Comparison of ENCODE assay signal across 21 cellular contexts in the genomic region with DNA sequence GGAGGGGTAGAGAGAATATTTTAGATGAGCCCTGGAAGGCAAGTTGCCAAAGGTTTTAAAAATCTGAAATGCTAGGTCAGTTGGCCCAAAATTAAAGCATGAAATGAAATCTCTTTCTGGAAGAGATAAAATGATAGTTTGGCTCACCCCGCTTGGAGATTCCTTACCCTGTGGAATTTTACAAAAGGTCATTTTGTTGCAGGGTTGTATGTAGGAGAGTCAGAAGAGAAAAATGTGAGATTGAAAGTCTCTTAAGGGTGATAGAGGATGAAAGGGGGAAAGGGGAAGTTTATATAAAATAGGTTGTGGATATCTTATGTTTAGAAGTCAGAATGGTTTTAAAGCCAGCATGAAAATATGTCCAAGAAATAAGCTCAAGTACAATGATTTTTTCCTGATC.
A peak's percentile ranks its signal among the peaks of the same experiment; 100 is the strongest.
DNase-seq lines count a peak whose midpoint lies in the region; ATAC-seq and TF ChIP-seq lines count a peak whose summit lies in the region.
"Had no signal": no experiment of that assay in that cellular context is flagged by ENCODE, and none has a peak within 500 bp of the region (broad histone marks: within the 10 kb centered on the region; RNA-seq: fewer than 3 reads in every experiment).

No MANE protein-coding gene starts in this region.

- no peak for TF ChIP-seq POLR2A in prostate gland (IDR thresholded peaks at IDR 0.05)

- peaks cover 15 to 19% of the 10 kb centered on the region in 2 donors for H3K36me3 Mint-ChIP-seq in CD4-positive, alpha-beta memory T cell
- H3K36me3 Mint-ChIP-seq in T-helper 17 cell (ENCODE audit: low read depth): no peaks in the 10 kb centered on the region

- no peaks in the 10 kb centered on the region for H3K9me3 ChIP-seq in CD4-positive, alpha-beta memory T cell (ENCODE audit: control insufficient read depth in 1 of 2, low read length in 2 of 2)
- no peaks in the 10 kb centered on the region for H3K9me3 ChIP-seq in T-helper 17 cell (ENCODE audit: control insufficient read depth, low read length, poor library complexity, severe bottlenecking)
- H3K9me3 ChIP-seq in prostate gland: no peaks in the 10 kb centered on the region
- H3K9me3 ChIP-seq: ovary, upper lobe of right lung had no signal

- H3K36me3 ChIP-seq in CD4-positive, alpha-beta memory T cell (ENCODE audit: insufficient read depth, low read length): no peaks in the 10 kb centered on the region
- H3K36me3 ChIP-seq in prostate gland: no peaks in the 10 kb centered on the region
- H3K36me3 ChIP-seq: ovary had no signal

- H3K27ac ChIP-seq in CD4-positive, alpha-beta memory T cell (ENCODE audit: low read depth, low read length): no peak overlapping the region
- H3K27ac ChIP-seq in prostate gland: no peak overlapping the region
- H3K27ac ChIP-seq: HL-60, ovary, upper lobe of right lung had no signal

- peaks cover 0 to 9% (median 2%) of the 10 kb centered on the region in 4 donors for H3K4me1 Mint-ChIP-seq in CD4-positive, alpha-beta memory T cell
- peaks cover 9% of the 10 kb centered on the region for H3K4me1 Mint-ChIP-seq in T-helper 17 cell

- H3K9me3 Mint-ChIP-seq in CD4-positive, alpha-beta memory T cell: no peaks in the 10 kb centered on the region
- H3K9me3 Mint-ChIP-seq: activated naive CD8-positive, alpha-beta T cell treated with anti-CD3 and anti-CD28 coated beads, Interleukin-2, amount 10 ng/mL, durations not matched to agents 7 days and 5 days; stimulated activated naive B cell treated with anti-CD40 and anti-IgM and Interleukin-4, amounts not matched to agents 10 μg/mL and 1 μg/mL and 100 μg/mL, for 72 hours had no signal

- no peak overlapping the region for H3K4me3 Mint-ChIP-seq in CD4-positive, alpha-beta memory T cell
- H3K4me3 Mint-ChIP-seq in T-helper 17 cell: peak overlapping the region; percentile 31
- H3K4me3 Mint-ChIP-seq: activated naive CD8-positive, alpha-beta T cell treated with anti-CD3 and anti-CD28 coated beads, Interleukin-2, amount 10 ng/mL, durations not matched to agents 7 days and 5 days; stimulated activated naive B cell treated with anti-CD40 and anti-IgM and Interleukin-4, amounts not matched to agents 10 μg/mL and 1 μg/mL and 100 μg/mL, for 72 hours had no signal

- H3K27ac Mint-ChIP-seq in CD4-positive, alpha-beta memory T cell: peak overlapping the region in 4 of 7 donors; percentile 6 to 59 (median 42)
- peak overlapping the region; percentile 73 for H3K27ac Mint-ChIP-seq in T-helper 17 cell
- H3K27ac Mint-ChIP-seq: activated naive CD8-positive, alpha-beta T cell treated with anti-CD3 and anti-CD28 coated beads, Interleukin-2, amount 10 ng/mL, durations not matched to agents 7 days and 5 days; stimulated activated naive B cell treated with anti-CD40 and anti-IgM and Interleukin-4, amounts not matched to agents 10 μg/mL and 1 μg/mL and 100 μg/mL, for 72 hours had no signal

- WGBS in prostate gland: 38% methylated on average over 1 of the region's 1 CpG

- no peak for ATAC-seq in T-helper 17 cell
- ATAC-seq in omental fat pad (ENCODE audit: low FRiP score): peak; percentile 66
- ATAC-seq: Panc1; stimulated activated naive B cell treated with anti-CD40 and anti-IgM and Interleukin-4, amounts not matched to agents 10 μg/mL and 1 μg/mL and 100 μg/mL, for 72 hours; upper lobe of right lung had no signal

- no peaks in the 10 kb centered on the region for H3K27me3 ChIP-seq in CD4-positive, alpha-beta memory T cell (ENCODE audit: insufficient read depth, low read length)
- no peaks in the 10 kb centered on the region for H3K27me3 ChIP-seq in prostate gland (replicated peaks; ENCODE audit: insufficient read depth)
- H3K27me3 ChIP-seq: ovary, upper lobe of right lung had no signal

- POLR2A ChIA-PET in CD4-positive, alpha-beta memory T cell (lab: Charles Lee; ENCODE audit: partially characterized antibody): no interaction called here

- peaks cover 1 to 3% of the 10 kb centered on the region in 2 donors for H3K27me3 Mint-ChIP-seq in CD4-positive, alpha-beta memory T cell
- H3K27me3 Mint-ChIP-seq in T-helper 17 cell: no peaks in the 10 kb centered on the region
- H3K27me3 Mint-ChIP-seq: stimulated activated naive B cell treated with anti-CD40 and anti-IgM and Interleukin-4, amounts not matched to agents 10 μg/mL and 1 μg/mL and 100 μg/mL, for 72 hours had no signal

- CTCF ChIA-PET in CD4-positive, alpha-beta memory T cell (lab: Charles Lee; ENCODE audit: partially characterized antibody): no interaction called here

- no peak overlapping the region for H3K4me3 ChIP-seq in CD4-positive, alpha-beta memory T cell (ENCODE audit: low read length in 2 of 2)
- H3K4me3 ChIP-seq in fibroblast of villous mesenchyme (ENCODE audit: low read depth, low read length): no peak overlapping the region
- H3K4me3 ChIP-seq in prostate gland: no peak overlapping the region
- H3K4me3 ChIP-seq: ovary, upper lobe of right lung had no signal

- DNase-seq in CD4-positive, alpha-beta memory T cell: no peak
- DNase-seq in T-helper 17 cell (no peak), fibroblast of villous mesenchyme (ENCODE audit: low read depth) (peak; percentile 34), omental fat pad (ENCODE audit: low spot score) (no peak), NCI-H526 treated with DMSO at 0.1 percent for 48 hours (lab: John Stamatoyannopoulos, UW) (no peak), prostate gland (ENCODE audit: low spot score) (no peak)
- DNase-seq in stimulated activated CD4-positive, alpha-beta T cell treated with anti-CD3 and anti-CD28 coated beads, Interleukin-4, amount 100 ng/mL, for 4 hours: no peak
- DNase-seq in stimulated activated naive CD4-positive, alpha-beta T cell treated with Interleukin-2 at 50 U/mL for 16 hours (lab: John Stamatoyannopoulos, UW): no peak
- DNase-seq: activated CD4-positive, alpha-beta T cell treated with anti-CD3 and anti-CD28 coated beads, Interleukin-2, amount 50 U/mL, for 48 hours; activated naive CD8-positive, alpha-beta T cell treated with anti-CD3 and anti-CD28 coated beads, Interleukin-2, amount 10 ng/mL, durations not matched to agents 7 days and 5 days; activated T-cell treated with anti-CD3 and anti-CD28 coated beads, Interleukin-2, amount 50 U/mL, for 1 hour; cerebellar nuclear complex; KBM-7; mesendoderm; NCI-H748 treated with DMSO at 0.1 percent for 48 hours; ovary; stimulated activated CD4-positive, alpha-beta T cell treated with anti-CD3 and anti-CD28 coated beads, Interleukin-12 subunit alpha, Interleukin-12 subunit beta, amount 100 ng/mL, for 4 hours; stimulated activated naive B cell treated with anti-CD40 and anti-IgM and Interleukin-4, amounts not matched to agents 10 μg/mL and 1 μg/mL and 100 μg/mL, for 72 hours; upper lobe of right lung had no signal

- intact Hi-C loops in CD4-positive, alpha-beta memory T cell (cut with micrococcal nuclease): no loop called here
- intact Hi-C loops in prostate gland (cut with DNase I): no loop called here

- TF ChIP-seq CTCF in fibroblast of villous mesenchyme (IDR thresholded peaks at IDR 0.05; ENCODE audit: insufficient read depth, low read depth, low read length): no peak
- TF ChIP-seq CTCF in omental fat pad (IDR thresholded peaks at IDR 0.05): no peak
- no peak for TF ChIP-seq CTCF in prostate gland (IDR thresholded peaks at IDR 0.05)

- H3K4me1 ChIP-seq in CD4-positive, alpha-beta memory T cell (ENCODE audit: insufficient read depth, low read length): no peaks in the 10 kb centered on the region
- H3K4me1 ChIP-seq in prostate gland (replicated peaks): no peaks in the 10 kb centered on the region
- H3K4me1 ChIP-seq: upper lobe of right lung had no signal
